ENCODE assay signal across 8 cellular contexts in the genomic region with DNA sequence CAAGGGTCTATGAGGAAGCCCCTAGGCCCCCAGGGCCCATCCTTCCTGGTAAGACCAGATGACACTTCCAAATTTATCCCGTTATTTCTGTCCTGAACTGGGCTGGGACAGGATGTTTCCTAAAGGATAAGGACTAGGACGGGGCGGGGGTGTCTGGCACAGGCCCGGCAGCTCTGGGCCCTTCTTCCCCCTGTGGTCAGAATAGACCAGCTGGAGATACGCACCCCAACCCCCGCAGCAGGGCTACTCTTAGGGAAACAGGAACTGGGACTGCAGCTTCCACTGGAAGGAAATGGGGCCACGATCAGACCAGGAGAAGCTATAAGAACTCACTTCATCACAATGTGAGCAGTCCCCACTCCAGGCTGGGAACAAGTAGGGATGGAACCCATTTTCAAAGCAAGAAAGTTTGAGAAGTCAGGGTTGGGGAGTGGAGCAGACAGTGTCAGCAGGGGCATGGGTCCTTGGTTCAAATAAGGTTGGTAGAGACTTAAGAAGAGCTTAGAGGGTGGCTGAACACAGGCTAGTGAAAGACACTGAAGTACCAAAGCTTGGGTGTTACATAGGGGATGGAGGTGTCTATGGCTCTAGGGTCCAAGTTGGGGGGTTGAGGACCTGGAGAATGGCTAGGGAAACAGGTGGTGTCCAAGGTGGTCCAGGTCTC. TPM values are rescaled to one million over a fixed set of nuclear protein-coding genes. Genes with fewer than 3 reads are reported as not detected.
DNase-seq lines count a peak whose midpoint lies in the region; ATAC-seq lines count a peak whose summit lies in the region.

No MANE protein-coding gene starts in this region.

- ATAC-seq in HG03342 (IDR thresholded peaks at IDR 0.05; ENCODE audit: unreplicated experiment): no peak

- DNase-seq in ELR (ENCODE audit: low read depth) (peak; percentile 42), NCI-H69 (lab: John Stamatoyannopoulos, UW) (peak; percentile 5), myocyte (ENCODE audit: low read depth) (peak; percentile 52), A172 (ENCODE audit: low spot score) (no peak), SHP77 (lab: John Stamatoyannopoulos, UW) (no peak), cerebellum (ENCODE audit: low spot score) (no peak)

- peak overlapping the region; percentile 54 for H3K27ac ChIP-seq in cingulate gyrus (ENCODE audit: low read depth, low read length)

RNA-seq across cellular contexts. Expression of a gene that starts 1.1 kb away (rescaled TPM):
- total RNA-seq in myocyte: 23.8 and 45.5 TPM in 2 replicates
- 28.6 TPM for polyA plus RNA-seq in myocyte (2012)
- total RNA-seq in A172 (2014; rRNA removed; shearing (Covaris generic)): 23.6 and 37.7 TPM in 2 replicates
- total RNA-seq in cerebellum: 15.7 TPM

RNA-seq across cellular contexts. Expression of a gene that starts 21.9 kb away (rescaled TPM):
- total RNA-seq in myocyte (2.0 and 3.2 TPM in 2 replicates), cerebellum (37.4 TPM)
- 3.2 TPM for polyA plus RNA-seq in myocyte (2012)
- total RNA-seq in A172 (2014; rRNA removed; shearing (Covaris generic)): 4.9 and 5.8 TPM in 2 replicates

RNA-seq across cellular contexts. Expression of a gene that starts 32.4 kb away (rescaled TPM):
- total RNA-seq in myocyte (53.1 and 55.0 TPM in 2 replicates), cerebellum (122 TPM)
- polyA plus RNA-seq in myocyte (2012): 70.6 TPM
- 64.1 and 73.4 TPM in 2 replicates for total RNA-seq in A172 (2014; rRNA removed; shearing (Covaris generic))

RNA-seq across cellular contexts. Expression of a gene that starts 49.4 kb away (rescaled TPM):
- 18.0 and 23.2 TPM in 2 replicates for total RNA-seq in myocyte
- polyA plus RNA-seq in myocyte (2012): 12.0 TPM
- 16.9 and 17.5 TPM in 2 replicates for total RNA-seq in A172 (2014; rRNA removed; shearing (Covaris generic))
- total RNA-seq in cerebellum: 7.4 TPM

Comparison
In these comparisons a context has a peak if more than half of its experiments do, and no peak if none do; other contexts are left out.
1. DNase-seq: peak in ELR (single experiment), NCI-H69 (single experiment) and myocyte (single experiment); none in A172 (single experiment), SHP77 (0 of 2) and cerebellum (single experiment).